In the genomic region with DNA sequence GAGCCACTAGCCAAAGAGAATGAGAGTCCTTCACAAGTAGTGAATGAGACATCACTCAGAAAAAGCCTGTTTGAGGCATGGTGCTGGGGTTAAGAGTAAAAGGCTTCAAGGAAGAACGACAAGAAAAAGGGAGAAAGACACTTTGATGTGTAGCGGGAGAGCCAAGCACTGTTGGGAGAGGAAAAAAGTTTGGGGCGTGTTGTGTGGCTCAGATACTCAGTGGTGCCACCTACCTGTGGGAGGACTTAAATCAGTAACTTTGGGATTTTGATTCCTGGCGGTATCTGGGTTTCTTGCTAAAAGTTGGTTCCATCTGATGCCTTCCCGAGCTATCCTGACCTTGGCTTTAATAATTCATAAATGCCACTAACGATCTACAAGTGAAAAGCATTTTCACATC, we compare ENCODE assay signal across 14 cellular contexts. TPM values are rescaled to one million over a fixed set of nuclear protein-coding genes. Genes with fewer than 3 reads are reported as not detected.
DNase-seq lines count a peak whose midpoint lies in the region; ATAC-seq and TF ChIP-seq lines count a peak whose summit lies in the region.
"Had no signal": no experiment of that assay in that cellular context is flagged by ENCODE, and none has a peak within 500 bp of the region (broad histone marks: within the 10 kb centered on the region; RNA-seq: fewer than 3 reads in every experiment).

No MANE protein-coding gene starts in this region.

- no peak overlapping the region for H3K14ac ChIP-seq in neuronal stem cell (ENCODE audit: low read length)

- H2AK5ac ChIP-seq in neuronal stem cell (ENCODE audit: low read depth, low read length) = no peak overlapping the region

- H2BK5ac ChIP-seq in neuronal stem cell (ENCODE audit: low read length) = no peak overlapping the region

- TF ChIP-seq CTCF in HCT116 (IDR thresholded peaks at IDR 0.05 in 2 of 3, conservative IDR thresholded peaks at IDR 0.05 in 1 of 3; ENCODE audit: borderline replicate concordance in 1 of 3, insufficient read depth in 1 of 3, low read depth in 2 of 3, low read length in 2 of 3) (peak in 2 of 3 experiments; percentile 50 to 60; a peak in 4 of 6 replicates), WERI-Rb-1 (IDR thresholded peaks at IDR 0.05; ENCODE audit: low read depth, low read length) (peak; percentile 27; the same call in 1 of the 2 replicates)

- H3K79me2 ChIP-seq in HCT116 (ENCODE audit: insufficient read depth, low read length) = no peaks in the 10 kb centered on the region

- H3K36me3 ChIP-seq in HCT116 (ENCODE audit: control insufficient read depth in 1 of 2, insufficient read depth in 2 of 2, low read length in 2 of 2) (no peaks in the 10 kb centered on the region), WERI-Rb-1 (no peaks in the 10 kb centered on the region), neuronal stem cell (replicated peaks in 1 of 2; ENCODE audit: control insufficient read depth in 2 of 2, insufficient read depth in 2 of 2, low read length in 2 of 2) (no peaks in the 10 kb centered on the region)
- H3K36me3 ChIP-seq: left lung had no signal

- CTCF ChIA-PET in activated CD4-positive, alpha-beta memory T cell treated with anti-CD3 and anti-CD28 coated beads for 36 hours (lab: Charles Lee) = interaction anchor here (1.1 to 2.0 kb wide), 2 partner anchors 12 to 100 kb away, joined by 3 to 6 read pairs; a partner anchor contains a TSS
- CTCF ChIA-PET in activated CD4-positive, alpha-beta memory T cell treated with anti-CD3 and anti-CD28 coated beads, Interleukin-2, amount 10 ng/mL, durations not matched to agents 7 days and 5 days (lab: Charles Lee) = no interaction called here
- CTCF ChIA-PET in HCT116 (lab: Charles Lee) = no interaction called here

- no peak overlapping the region for H3K27ac Mint-ChIP-seq in activated CD4-positive, alpha-beta memory T cell treated with anti-CD3 and anti-CD28 coated beads for 36 hours
- H3K27ac Mint-ChIP-seq in activated CD4-positive, alpha-beta memory T cell treated with anti-CD3 and anti-CD28 coated beads, Interleukin-2, amount 10 ng/mL, durations not matched to agents 7 days and 5 days = no peak overlapping the region

- H3K79me1 ChIP-seq in neuronal stem cell (ENCODE audit: low read depth, low read length) = no peaks in the 10 kb centered on the region

- intact Hi-C loops in activated CD4-positive, alpha-beta memory T cell treated with anti-CD3 and anti-CD28 coated beads for 36 hours (cut with micrococcal nuclease) = no loop called here
- intact Hi-C loops in HCT116 (cut with micrococcal nuclease) = no loop called here

- no peak overlapping the region for H3K4me3 ChIP-seq in HCT116 (replicated peaks in 1 of 2; ENCODE audit: low read depth in 1 of 2, low read length in 2 of 2)
- no peak overlapping the region for H3K4me3 ChIP-seq in WERI-Rb-1 (ENCODE audit: low read depth, low read length)
- H3K4me3 ChIP-seq in neuronal stem cell (ENCODE audit: low read length in 2 of 2) = no peak overlapping the region
- H3K4me3 ChIP-seq: left lung had no signal

- H3K27ac ChIP-seq in HCT116 (ENCODE audit: low read depth, low read length) (no peak overlapping the region), WERI-Rb-1 (no peak overlapping the region), neuronal stem cell (replicated peaks; ENCODE audit: low read length) (no peak overlapping the region)
- H3K27ac ChIP-seq: left lung had no signal

- no peak for TF ChIP-seq POLR2A in HCT116 (IDR thresholded peaks at IDR 0.05; ENCODE audit: borderline replicate concordance, extremely low read depth, insufficient read depth, insufficient read length)

- H3K9me2 ChIP-seq in HCT116 (ENCODE audit: insufficient read depth) = no peaks in the 10 kb centered on the region

- H4K91ac ChIP-seq in neuronal stem cell (ENCODE audit: low read depth, low read length, poor library complexity) = no peak overlapping the region

- RAD21 ChIA-PET in HCT116 (lab: Charles Lee; ENCODE audit: low non-redundant PET in 1 of 2, low total read pairs in 2 of 2, uncharacterized antibody in 2 of 2, unreplicated experiment in 2 of 2) = no interaction called here

- peak; percentile 52 for ATAC-seq in HCT116
- ATAC-seq in HG02571 (IDR thresholded peaks at IDR 0.05; ENCODE audit: unreplicated experiment) = no peak
- ATAC-seq: left lung had no signal

- H3K27me3 Mint-ChIP-seq in activated CD4-positive, alpha-beta memory T cell treated with anti-CD3 and anti-CD28 coated beads for 36 hours = peaks cover 17% of the 10 kb centered on the region
- H3K27me3 Mint-ChIP-seq in activated CD4-positive, alpha-beta memory T cell treated with anti-CD3 and anti-CD28 coated beads, Interleukin-2, amount 10 ng/mL, durations not matched to agents 7 days and 5 days = peaks cover 4% of the 10 kb centered on the region

- H4K8ac ChIP-seq in neuronal stem cell (ENCODE audit: low read depth, low read length) = no peak overlapping the region

- H3K9me3 Mint-ChIP-seq in activated CD4-positive, alpha-beta memory T cell treated with anti-CD3 and anti-CD28 coated beads for 36 hours = peaks cover 7% of the 10 kb centered on the region
- H3K9me3 Mint-ChIP-seq in activated CD4-positive, alpha-beta memory T cell treated with anti-CD3 and anti-CD28 coated beads, Interleukin-2, amount 10 ng/mL, durations not matched to agents 7 days and 5 days = no peaks in the 10 kb centered on the region

- H3K4me1 ChIP-seq in HCT116 (ENCODE audit: control insufficient read depth in 1 of 2, insufficient read depth in 2 of 2, low read length in 2 of 2) (peaks cover 0 to 5% of the 10 kb centered on the region in 2 experiments; a peak in 1 of 4 replicates), neuronal stem cell (ENCODE audit: control insufficient read depth in 2 of 2, insufficient read depth in 1 of 2, low read depth in 1 of 2, low read length in 2 of 2) (no peaks in the 10 kb centered on the region)
- H3K4me1 ChIP-seq: left lung had no signal

- no peak overlapping the region for H2BK12ac ChIP-seq in neuronal stem cell (ENCODE audit: low read length)

- no CpG with 5 or more reads among the region's 6 CpGs for WGBS in neuronal stem cell (ENCODE audit: extremely low coverage in 2 of 2, insufficient read length in 2 of 2, insufficient replicate concordance in 1 of 2), 2 donors

- no TSS peak for BruUV-seq in HCT116 (replicated peaks; lab: Mats Ljungman, UMichigan)

- no peak overlapping the region for H3K18ac ChIP-seq in neuronal stem cell (ENCODE audit: low read length)

- H3K9me3 ChIP-seq in HCT116 (ENCODE audit: control insufficient read depth in 1 of 2, insufficient read depth in 1 of 2, low read depth in 1 of 2, low read length in 2 of 2) (no peaks in the 10 kb centered on the region; a peak in 1 of 4 replicates), WERI-Rb-1 (ENCODE audit: severe bottlenecking) (peaks cover 6% of the 10 kb centered on the region), neuronal stem cell (replicated peaks in 1 of 2; ENCODE audit: control insufficient read depth in 2 of 2, insufficient read depth in 1 of 2, low read depth in 1 of 2, low read length in 2 of 2) (no peaks in the 10 kb centered on the region)
- H3K9me3 ChIP-seq: left lung had no signal

- H2AFZ ChIP-seq in HCT116 (ENCODE audit: low read depth, low read length, poor library complexity, severe bottlenecking) (peak overlapping the region; percentile 92), neuronal stem cell (ENCODE audit: low read length) (peak overlapping the region; percentile 78)

- POLR2A ChIA-PET in activated CD4-positive, alpha-beta memory T cell treated with anti-CD3 and anti-CD28 coated beads for 36 hours (lab: Charles Lee) = no interaction called here
- POLR2A ChIA-PET in activated CD4-positive, alpha-beta memory T cell treated with anti-CD3 and anti-CD28 coated beads, Interleukin-2, amount 10 ng/mL, durations not matched to agents 7 days and 5 days (lab: Charles Lee) = no interaction called here
- POLR2A ChIA-PET in HCT116 (lab: Charles Lee) = no interaction called here

- no peak overlapping the region for H2BK120ac ChIP-seq in neuronal stem cell (ENCODE audit: low read depth, low read length)

- no peaks in the 10 kb centered on the region for H3K4me1 Mint-ChIP-seq in activated CD4-positive, alpha-beta memory T cell treated with anti-CD3 and anti-CD28 coated beads for 36 hours (ENCODE audit: low read depth)
- H3K4me1 Mint-ChIP-seq in activated CD4-positive, alpha-beta memory T cell treated with anti-CD3 and anti-CD28 coated beads, Interleukin-2, amount 10 ng/mL, durations not matched to agents 7 days and 5 days = no peaks in the 10 kb centered on the region

- no peaks in the 10 kb centered on the region for H3K36me3 Mint-ChIP-seq in activated CD4-positive, alpha-beta memory T cell treated with anti-CD3 and anti-CD28 coated beads for 36 hours
- no peaks in the 10 kb centered on the region for H3K36me3 Mint-ChIP-seq in activated CD4-positive, alpha-beta memory T cell treated with anti-CD3 and anti-CD28 coated beads, Interleukin-2, amount 10 ng/mL, durations not matched to agents 7 days and 5 days (ENCODE audit: low read depth)

- no peak overlapping the region for H3K4ac ChIP-seq in neuronal stem cell (ENCODE audit: low read length)

- H3K9ac ChIP-seq in HCT116 (ENCODE audit: low read length) (no peak overlapping the region), neuronal stem cell (ENCODE audit: low read depth, low read length, poor library complexity) (no peak overlapping the region)

- H4K20me1 ChIP-seq in HCT116 (ENCODE audit: insufficient read depth) = no peaks in the 10 kb centered on the region

- peak overlapping the region; percentile 26; the same call in 1 of the 2 replicates for H3K4me2 ChIP-seq in HCT116 (ENCODE audit: low read length)
- no peak overlapping the region for H3K4me2 ChIP-seq in neuronal stem cell (ENCODE audit: insufficient read depth, low read length, poor library complexity, severe bottlenecking)

- no peaks in the 10 kb centered on the region for H3K27me3 ChIP-seq in HCT116 (ENCODE audit: insufficient read depth, low read length)
- no peaks in the 10 kb centered on the region for H3K27me3 ChIP-seq in WERI-Rb-1 (ENCODE audit: insufficient read depth, low read depth, severe bottlenecking)
- no peaks in the 10 kb centered on the region for H3K27me3 ChIP-seq in neuronal stem cell (ENCODE audit: control insufficient read depth in 3 of 3, insufficient read depth in 3 of 3, low read depth in 1 of 3, low read length in 3 of 3)

- H3K4me3 Mint-ChIP-seq in activated CD4-positive, alpha-beta memory T cell treated with anti-CD3 and anti-CD28 coated beads for 36 hours = no peak overlapping the region
- H3K4me3 Mint-ChIP-seq in activated CD4-positive, alpha-beta memory T cell treated with anti-CD3 and anti-CD28 coated beads, Interleukin-2, amount 10 ng/mL, durations not matched to agents 7 days and 5 days = no peak overlapping the region

- H3K23ac ChIP-seq in neuronal stem cell (ENCODE audit: low read depth, low read length, poor library complexity) = no peak overlapping the region

- no peak for TF ChIP-seq RAD21 in HCT116 (IDR thresholded peaks at IDR 0.05; ENCODE audit: low read depth)

- DNase-seq in activated CD4-positive, alpha-beta memory T cell treated with anti-CD3 and anti-CD28 coated beads for 36 hours = peak; percentile 9
- DNase-seq in activated CD4-positive, alpha-beta memory T cell treated with anti-CD3 and anti-CD28 coated beads, Interleukin-2, amount 10 ng/mL, durations not matched to agents 7 days and 5 days = no peak
- peak; percentile 32 for DNase-seq in HCT116 (ENCODE audit: low read depth, low spot score)
- no peak for DNase-seq in WERI-Rb-1
- no peak for DNase-seq in neuronal stem cell (ENCODE audit: low spot score)
- DNase-seq in epidermal melanocyte (ENCODE audit: insufficient read length, low spot score) = no peak
- no peak for DNase-seq in T-helper 9 cell
- DNase-seq: anterior cingulate cortex, C1 segment of cervical spinal cord, left lung, NCI-H187 treated with DMSO at 0.1 percent for 48 hours, occipital lobe had no signal

- no peak overlapping the region for H2BK15ac ChIP-seq in neuronal stem cell (ENCODE audit: low read length)

RNA-seq across cellular contexts. Expression of a gene that starts 12.3 kb away (rescaled TPM):
- total RNA-seq in activated CD4-positive, alpha-beta memory T cell treated with anti-CD3 and anti-CD28 coated beads for 36 hours = not detected
- not detected for total RNA-seq in activated CD4-positive, alpha-beta memory T cell treated with anti-CD3 and anti-CD28 coated beads, Interleukin-2, amount 10 ng/mL, durations not matched to agents 7 days and 5 days
- total RNA-seq in HCT116 (2021; ENCODE audit: unreplicated experiment) = not detected
- not detected in 2 replicates for polyA plus RNA-seq in HCT116 (2012)
- not detected for polyA plus RNA-seq in neuronal stem cell (2013, experiment 1 of 2)
- polyA plus RNA-seq in neuronal stem cell (2013, experiment 2 of 2) = not detected
- total RNA-seq: fibroblast of lung, left lung, occipital lobe had no signal
- polyA plus RNA-seq: fibroblast of lung had no signal

RNA-seq across cellular contexts. Expression of a gene that starts 14.8 kb away (rescaled TPM):
- not detected for total RNA-seq in activated CD4-positive, alpha-beta memory T cell treated with anti-CD3 and anti-CD28 coated beads for 36 hours
- total RNA-seq in activated CD4-positive, alpha-beta memory T cell treated with anti-CD3 and anti-CD28 coated beads, Interleukin-2, amount 10 ng/mL, durations not matched to agents 7 days and 5 days = not detected
- not detected for total RNA-seq in HCT116 (2021; ENCODE audit: unreplicated experiment)
- not detected in 2 replicates for polyA plus RNA-seq in HCT116 (2012)
- not detected for polyA plus RNA-seq in neuronal stem cell (2013, experiment 1 of 2)
- polyA plus RNA-seq in neuronal stem cell (2013, experiment 2 of 2) = not detected
- total RNA-seq: fibroblast of lung, left lung, occipital lobe had no signal
- polyA plus RNA-seq: fibroblast of lung had no signal

RNA-seq across cellular contexts. Expression of a gene that starts 37.1 kb away (rescaled TPM):
- total RNA-seq in activated CD4-positive, alpha-beta memory T cell treated with anti-CD3 and anti-CD28 coated beads for 36 hours = not detected
- total RNA-seq in activated CD4-positive, alpha-beta memory T cell treated with anti-CD3 and anti-CD28 coated beads, Interleukin-2, amount 10 ng/mL, durations not matched to agents 7 days and 5 days = not detected
- not detected for total RNA-seq in HCT116 (2021; ENCODE audit: unreplicated experiment)
- polyA plus RNA-seq in HCT116 (2012) = not detected in 2 replicates
- polyA plus RNA-seq in neuronal stem cell (2013, experiment 1 of 2) = not detected
- polyA plus RNA-seq in neuronal stem cell (2013, experiment 2 of 2) = not detected
- total RNA-seq: fibroblast of lung, left lung, occipital lobe had no signal
- polyA plus RNA-seq: fibroblast of lung had no signal

Comparison
In these comparisons a context has a peak if more than half of its experiments do, and no peak if none do; other contexts are left out.
1. DNase-seq: peak in activated CD4-positive, alpha-beta memory T cell treated with anti-CD3 and anti-CD28 coated beads for 36 hours (single experiment) and HCT116 (single experiment); none in activated CD4-positive, alpha-beta memory T cell treated with anti-CD3 and anti-CD28 coated beads, Interleukin-2, amount 10 ng/mL, durations not matched to agents 7 days and 5 days (single experiment), WERI-Rb-1 (single experiment), neuronal stem cell (single experiment), epidermal melanocyte (single experiment) and T-helper 9 cell (single experiment).